9 cellular contexts compared by ENCODE assay signal in the genomic region with DNA sequence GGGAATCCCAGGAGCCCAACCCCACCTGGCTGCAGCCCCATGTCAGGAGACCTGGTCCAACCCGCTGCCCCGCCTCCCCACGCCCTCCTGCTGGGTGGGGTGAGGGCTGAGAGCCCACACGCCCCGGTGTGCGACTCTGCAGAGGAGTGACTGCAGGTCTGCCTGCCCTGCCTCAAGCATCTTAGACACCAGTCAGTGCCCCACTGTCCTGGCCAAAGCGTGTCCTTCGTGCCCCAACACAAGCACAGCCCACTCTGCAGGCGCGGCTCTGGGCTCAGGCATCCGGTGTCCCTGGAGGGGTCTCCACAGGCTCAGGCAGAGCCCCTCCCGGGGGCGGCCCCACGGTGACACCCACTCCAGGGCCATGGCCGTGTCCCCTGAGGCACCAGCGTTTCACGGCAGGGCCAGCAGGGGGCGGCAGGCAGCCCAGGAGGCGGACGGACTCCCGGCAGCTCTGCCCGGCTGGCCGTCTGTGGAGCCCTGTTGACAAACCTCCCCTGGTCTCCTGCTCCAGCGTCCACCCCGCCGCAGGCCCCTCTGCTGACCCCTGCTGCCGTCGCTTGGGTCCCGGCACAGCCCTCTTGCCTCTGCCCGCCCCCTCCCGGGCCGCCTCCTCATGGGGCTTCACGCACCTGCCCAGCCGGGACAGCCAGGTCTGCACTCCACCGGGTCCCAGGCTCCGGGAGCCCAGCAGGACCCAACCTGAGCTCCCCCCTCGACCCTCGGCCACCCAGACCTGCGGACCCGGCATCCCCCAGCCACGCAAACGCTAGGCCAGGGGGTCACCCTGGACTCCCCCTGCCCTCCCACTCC. TPM values are rescaled to one million over a fixed set of nuclear protein-coding genes. Genes with fewer than 3 reads are reported as not detected.
DNase-seq lines count a peak whose midpoint lies in the region; ATAC-seq and TF ChIP-seq lines count a peak whose summit lies in the region.
"Had no signal": no experiment of that assay in that cellular context is flagged by ENCODE, and none has a peak within 500 bp of the region (broad histone marks: within the 10 kb centered on the region; RNA-seq: fewer than 3 reads in every experiment).

No MANE protein-coding gene starts in this region.

- no peak overlapping the region for H3K4me3 Mint-ChIP-seq in activated CD4-positive, alpha-beta memory T cell treated with anti-CD3 and anti-CD28 coated beads, Interleukin-2, amount 10 ng/mL, durations not matched to agents 7 days and 5 days

- no peak overlapping the region for H3K4me3 ChIP-seq in GM12875 (ENCODE audit: low read depth, low read length)
- peak overlapping the region; percentile 28 for H3K4me3 ChIP-seq in effector memory CD4-positive, alpha-beta T cell (ENCODE audit: insufficient read depth, low read depth, low read length, poor library complexity, severe bottlenecking)

- H3K27me3 ChIP-seq in effector memory CD4-positive, alpha-beta T cell (replicated peaks; ENCODE audit: control insufficient read depth, insufficient read depth, low read length, poor library complexity, severe bottlenecking) = no peaks in the 10 kb centered on the region

- POLR2A ChIA-PET in activated CD4-positive, alpha-beta memory T cell treated with anti-CD3 and anti-CD28 coated beads, Interleukin-2, amount 10 ng/mL, durations not matched to agents 7 days and 5 days (lab: Charles Lee) = interaction anchor here (1.7 kb wide), 1 partner anchor 8 kb away, joined by 6 read pairs; the partner anchor contains the start of gene UBE2I

- no peaks in the 10 kb centered on the region for H3K36me3 Mint-ChIP-seq in activated CD4-positive, alpha-beta memory T cell treated with anti-CD3 and anti-CD28 coated beads, Interleukin-2, amount 10 ng/mL, durations not matched to agents 7 days and 5 days (ENCODE audit: low read depth)

- ATAC-seq in HG03521 (IDR thresholded peaks at IDR 0.05; ENCODE audit: unreplicated experiment) = no peak
- no peak for ATAC-seq in GM19455 (IDR thresholded peaks at IDR 0.05; ENCODE audit: unreplicated experiment)

- H3K27ac Mint-ChIP-seq in activated CD4-positive, alpha-beta memory T cell treated with anti-CD3 and anti-CD28 coated beads, Interleukin-2, amount 10 ng/mL, durations not matched to agents 7 days and 5 days = no peak overlapping the region

- H3K9me3 Mint-ChIP-seq in activated CD4-positive, alpha-beta memory T cell treated with anti-CD3 and anti-CD28 coated beads, Interleukin-2, amount 10 ng/mL, durations not matched to agents 7 days and 5 days = no peaks in the 10 kb centered on the region

- TF ChIP-seq CTCF in GM12875 (IDR thresholded peaks at IDR 0.05; ENCODE audit: borderline replicate concordance, insufficient read depth, low read depth, low read length) = peak; percentile 98

- no peaks in the 10 kb centered on the region for H3K9me3 ChIP-seq in effector memory CD4-positive, alpha-beta T cell (ENCODE audit: control insufficient read depth, low read length)

- peaks cover 20% of the 10 kb centered on the region for H3K4me1 ChIP-seq in effector memory CD4-positive, alpha-beta T cell (ENCODE audit: control insufficient read depth, insufficient read depth, low read length, poor library complexity, severe bottlenecking)

- H3K27me3 Mint-ChIP-seq in activated CD4-positive, alpha-beta memory T cell treated with anti-CD3 and anti-CD28 coated beads, Interleukin-2, amount 10 ng/mL, durations not matched to agents 7 days and 5 days = peaks cover 6% of the 10 kb centered on the region

- H3K27ac ChIP-seq in effector memory CD4-positive, alpha-beta T cell (ENCODE audit: insufficient read depth, low read length, poor library complexity, severe bottlenecking) = no peak overlapping the region
- H3K27ac ChIP-seq: epithelial cell of prostate had no signal

- CTCF ChIA-PET in activated CD4-positive, alpha-beta memory T cell treated with anti-CD3 and anti-CD28 coated beads, Interleukin-2, amount 10 ng/mL, durations not matched to agents 7 days and 5 days (lab: Charles Lee) = interaction anchor here (0.8 to 1.5 kb wide), 3 partner anchors 8 to 32 kb away, joined by 3 to 4 read pairs (median 3); partner anchors contain the start of gene UBE2I

- DNase-seq in NCI-H2029 treated with DMSO at 0.1 percent for 48 hours (lab: John Stamatoyannopoulos, UW) = peak; percentile 17
- DNase-seq in activated CD4-positive, alpha-beta memory T cell treated with anti-CD3 and anti-CD28 coated beads, Interleukin-2, amount 10 ng/mL, durations not matched to agents 7 days and 5 days = peak; percentile 81
- DNase-seq in effector memory CD4-positive, alpha-beta T cell = peak; percentile 41 to 60 (median 51)
- peak; percentile 36 for DNase-seq in midbrain (lab: John Stamatoyannopoulos, UW)
- DNase-seq in stimulated activated CD8-positive, alpha-beta memory T cell treated with anti-CD3 and anti-CD28 coated beads, Interleukin-4, amount 100 ng/mL, for 24 hours (ENCODE audit: low read depth) = peak; percentile 67

- no peaks in the 10 kb centered on the region for H3K36me3 ChIP-seq in effector memory CD4-positive, alpha-beta T cell (ENCODE audit: control insufficient read depth, insufficient read depth, low read length)

- peaks cover 32% of the 10 kb centered on the region for H3K4me1 Mint-ChIP-seq in activated CD4-positive, alpha-beta memory T cell treated with anti-CD3 and anti-CD28 coated beads, Interleukin-2, amount 10 ng/mL, durations not matched to agents 7 days and 5 days

RNA-seq across cellular contexts. Expression of gene UBE2I, which starts 8.6 kb away (rescaled TPM):
- total RNA-seq in activated CD4-positive, alpha-beta memory T cell treated with anti-CD3 and anti-CD28 coated beads, Interleukin-2, amount 10 ng/mL, durations not matched to agents 7 days and 5 days = 100 to 1,000 TPM; 198 to 199 TPM

RNA-seq across cellular contexts. Expression of gene BAIAP3, which starts 32.6 kb away (rescaled TPM):
- total RNA-seq in activated CD4-positive, alpha-beta memory T cell treated with anti-CD3 and anti-CD28 coated beads, Interleukin-2, amount 10 ng/mL, durations not matched to agents 7 days and 5 days = 1 to 10 TPM; 3.4 to 3.9 TPM

RNA-seq across cellular contexts. Expression of gene TPSD1, which starts 45.0 kb away (rescaled TPM):
- total RNA-seq in activated CD4-positive, alpha-beta memory T cell treated with anti-CD3 and anti-CD28 coated beads, Interleukin-2, amount 10 ng/mL, durations not matched to agents 7 days and 5 days = not detected

RNA-seq across cellular contexts. Expression of gene TSR3, which starts 50.8 kb away (rescaled TPM):
- total RNA-seq in activated CD4-positive, alpha-beta memory T cell treated with anti-CD3 and anti-CD28 coated beads, Interleukin-2, amount 10 ng/mL, durations not matched to agents 7 days and 5 days = 10 to 100 TPM; 40.6 to 46.0 TPM

RNA-seq across cellular contexts. Expression of gene GNPTG, which starts 50.9 kb away (rescaled TPM):
- 10 to 100 TPM; 32.5 to 33.4 TPM for total RNA-seq in activated CD4-positive, alpha-beta memory T cell treated with anti-CD3 and anti-CD28 coated beads, Interleukin-2, amount 10 ng/mL, durations not matched to agents 7 days and 5 days

Comparison
In these comparisons a context has a peak if more than half of its experiments do, and no peak if none do; other contexts are left out.
1. DNase-seq: peak in every context shown above with its lines; median percentile 81 in activated CD4-positive, alpha-beta memory T cell treated with anti-CD3 and anti-CD28 coated beads, Interleukin-2, amount 10 ng/mL, durations not matched to agents 7 days and 5 days; 67 in stimulated activated CD8-positive, alpha-beta memory T cell treated with anti-CD3 and anti-CD28 coated beads, Interleukin-4, amount 100 ng/mL, for 24 hours; 51 in effector memory CD4-positive, alpha-beta T cell; 36 in midbrain; 17 in NCI-H2029 treated with DMSO at 0.1 percent for 48 hours.